14 cellular contexts compared by ENCODE assay signal in genomic region chr6:40042232-40042631, GRCh38.
"Had no signal": no experiment of that assay in that cellular context is flagged by ENCODE, and none has a peak within 500 bp of the region (broad histone marks: within the 10 kb centered on the region; RNA-seq: fewer than 3 reads in every experiment).

No MANE protein-coding gene starts in this region.

- H3K9me3 ChIP-seq: colonic mucosa, pancreas, testis had no signal

- H3K36me3 ChIP-seq: colonic mucosa, pancreas had no signal

- H3K27ac ChIP-seq: colonic mucosa, pancreas, testis had no signal

- ATAC-seq: activated naive CD8-positive, alpha-beta T cell treated with anti-CD3 and anti-CD28 coated beads, Interleukin-2, amount 50 U/mL, for 24 hours; pancreas; WTC11 had no signal

- H3K4me1 ChIP-seq: colonic mucosa, pancreas, testis had no signal

- H3K4me3 ChIP-seq: colonic mucosa, pancreas, testis had no signal

- FAIRE-seq: astrocyte, endothelial cell of umbilical vein, pancreas had no signal

- DNase-seq: activated CD4-positive, alpha-beta T cell treated with anti-CD3 and anti-CD28 coated beads, Interleukin-2, amount 10 ng/mL, durations not matched to agents 24 days and 14 days; activated naive CD4-positive, alpha-beta T cell treated with Interleukin-2 at 50 U/mL for 16 hours; activated naive CD8-positive, alpha-beta T cell treated with anti-CD3 and anti-CD28 coated beads, Interleukin-2, amount 50 U/mL, for 24 hours; colonic mucosa; effector CD4-positive, alpha-beta T cell; hippocampal formation; kidney glomerular epithelial cell; pancreas; stimulated activated CD4-positive, alpha-beta T cell treated with anti-CD3 and anti-CD28 coated beads, Interleukin-15, amount 100 ng/mL, for 24 hours; stimulated activated CD4-positive, alpha-beta T cell treated with anti-CD3 and anti-CD28 coated beads, Interleukin-4, amount 100 ng/mL, for 24 hours; testis had no signal

- H3K27me3 ChIP-seq: colonic mucosa, pancreas, testis had no signal
